Comparison of ENCODE assay signal across 8 cellular contexts in the genomic region with DNA sequence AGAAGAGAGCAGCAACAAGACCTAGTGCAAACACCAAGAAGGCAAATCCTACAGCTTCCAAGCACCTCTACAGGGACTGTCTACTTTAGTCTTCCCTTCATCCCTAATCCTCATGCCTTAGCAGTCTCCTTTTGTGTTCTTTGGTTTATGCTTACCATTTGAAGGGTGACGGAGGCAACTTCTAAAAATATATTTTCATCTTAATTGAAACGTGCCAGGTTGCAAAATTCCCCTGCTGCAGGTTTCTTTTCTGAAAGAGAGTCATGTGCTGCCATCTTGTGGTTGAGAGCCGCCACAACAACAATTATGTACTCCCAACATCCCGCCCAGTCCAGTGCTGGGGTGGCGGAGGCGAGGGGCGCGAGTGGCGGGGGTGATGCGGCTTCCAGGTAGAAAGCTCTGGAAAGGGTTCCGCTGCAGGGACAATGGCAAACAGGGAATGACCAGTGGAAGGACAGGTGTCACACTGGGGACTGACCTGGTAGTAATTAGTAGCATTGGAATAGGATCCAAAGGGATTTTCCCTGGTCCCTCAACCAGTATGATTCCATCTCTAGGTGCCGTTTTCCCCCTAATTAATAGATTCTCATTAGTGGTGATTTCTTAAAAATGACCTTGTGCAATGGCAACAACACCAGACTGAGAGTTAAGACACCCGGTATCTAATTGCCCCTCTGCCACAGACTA.
A peak's percentile ranks its signal among the peaks of the same experiment; 100 is the strongest.
DNase-seq lines count a peak whose midpoint lies in the region; ATAC-seq, FAIRE-seq and TF ChIP-seq lines count a peak whose summit lies in the region.

No MANE protein-coding gene starts in this region.

- no peak overlapping the region for H3K27ac Mint-ChIP-seq in activated naive CD4-positive, alpha-beta T cell treated with anti-CD3 and anti-CD28 coated beads for 36 hours

- TF ChIP-seq POLR2A in GM12891 (IDR thresholded peaks at IDR 0.05; ENCODE audit: low read depth, low read length), result no peak
- no peak for TF ChIP-seq POLR2A in thyroid gland (IDR thresholded peaks at IDR 0.05)

- intact Hi-C loops in activated naive CD4-positive, alpha-beta T cell treated with anti-CD3 and anti-CD28 coated beads for 36 hours (cut with micrococcal nuclease), result loop anchor here (1.0 to 10.0 kb wide), 9 partner anchors 67 to 1455 kb away; no protein-coding TSS in a partner anchor
- intact Hi-C loops in pancreas (cut with DNase I), result no loop called here
- intact Hi-C loops in thyroid gland (cut with DNase I), result no loop called here

- H3K4me3 ChIP-seq in MM.1S (ENCODE audit: low read length) (no peak overlapping the region; the same call in 1 of the 2 replicates), pancreas (no peak overlapping the region), thyroid gland (replicated peaks in 1 of 3) (no peak overlapping the region)

- ATAC-seq in pancreas (peak; percentile 76 to 92 (median 84)), HG03565 (IDR thresholded peaks at IDR 0.05; ENCODE audit: unreplicated experiment) (no peak)

- 3% methylated on average over 13 of the region's 13 CpGs for WGBS in pancreas, 2 donors
- 6 to 8% methylated on average over 13 of the region's 13 CpGs for WGBS in thyroid gland, 2 donors

- H3K9ac ChIP-seq in MM.1S (ENCODE audit: low read length), result no peak overlapping the region

- H4K20me1 ChIP-seq in MM.1S (ENCODE audit: insufficient read depth, low read length), result no peaks in the 10 kb centered on the region

- H3F3A ChIP-seq in MM.1S (ENCODE audit: insufficient read depth, low read length), result no peaks in the 10 kb centered on the region

- H3K4me2 ChIP-seq in MM.1S (ENCODE audit: low read depth, low read length), result peak overlapping the region; percentile 49; the same call in 1 of the 2 replicates

- no peaks in the 10 kb centered on the region for H3K79me2 ChIP-seq in MM.1S (ENCODE audit: low read length)

- H3K27me3 Mint-ChIP-seq in activated naive CD4-positive, alpha-beta T cell treated with anti-CD3 and anti-CD28 coated beads for 36 hours (ENCODE audit: low read depth), result no peaks in the 10 kb centered on the region

- DNase-seq in GM12891 (ENCODE audit: insufficient read length, low spot score) (peak; percentile 54), MM.1S (peak; percentile 57), SK-MEL-5 (ENCODE audit: low read depth, low spot score) (peak; percentile 68), glomerular endothelial cell (ENCODE audit: extremely low read depth, low read depth, low spot score) (peak; percentile 29), pancreas (peak; percentile 38 to 81 (median 69)), thyroid gland (peak; percentile 78 to 80)
- peak; percentile 88 for DNase-seq in activated naive CD4-positive, alpha-beta T cell treated with anti-CD3 and anti-CD28 coated beads for 36 hours

- peaks cover 42% of the 10 kb centered on the region for H3K4me1 Mint-ChIP-seq in activated naive CD4-positive, alpha-beta T cell treated with anti-CD3 and anti-CD28 coated beads for 36 hours (ENCODE audit: low read depth)

- no peaks in the 10 kb centered on the region for H3K4me1 ChIP-seq in MM.1S (ENCODE audit: low read length)
- no peaks in the 10 kb centered on the region for H3K4me1 ChIP-seq in pancreas
- peaks cover 2 to 5% of the 10 kb centered on the region in 2 donors for H3K4me1 ChIP-seq in thyroid gland

- H3K27me3 ChIP-seq in MM.1S (replicated peaks; ENCODE audit: insufficient read depth, low read length) (no peaks in the 10 kb centered on the region), pancreas (peaks cover 0 to 5% (median 0%) of the 10 kb centered on the region in 4 donors), thyroid gland (no peaks in the 10 kb centered on the region)

- peak overlapping the region; percentile 27; the same call in 1 of the 2 replicates for H2AFZ ChIP-seq in MM.1S (ENCODE audit: low read length)

- H3K36me3 ChIP-seq in MM.1S (replicated peaks; ENCODE audit: insufficient read depth, low read length) (no peaks in the 10 kb centered on the region), pancreas (no peaks in the 10 kb centered on the region), thyroid gland (no peaks in the 10 kb centered on the region)

- H3K9me3 Mint-ChIP-seq in activated naive CD4-positive, alpha-beta T cell treated with anti-CD3 and anti-CD28 coated beads for 36 hours, result peaks cover 2% of the 10 kb centered on the region

- TF ChIP-seq CTCF in MM.1S (IDR thresholded peaks at IDR 0.05; ENCODE audit: low read length), result peak; percentile 64
- peak; percentile 54 to 81 (median 64) for TF ChIP-seq CTCF in pancreas (IDR thresholded peaks at IDR 0.05)
- TF ChIP-seq CTCF in thyroid gland (IDR thresholded peaks at IDR 0.05), result peak; percentile 46 to 88 (median 73)

- H3K9me2 ChIP-seq in MM.1S (replicated peaks; ENCODE audit: insufficient read depth, low read length), result no peaks in the 10 kb centered on the region

- H3K4me3 Mint-ChIP-seq in activated naive CD4-positive, alpha-beta T cell treated with anti-CD3 and anti-CD28 coated beads for 36 hours, result peak overlapping the region; percentile 0

- H3K36me3 Mint-ChIP-seq in activated naive CD4-positive, alpha-beta T cell treated with anti-CD3 and anti-CD28 coated beads for 36 hours (ENCODE audit: low read depth), result peaks cover 3% of the 10 kb centered on the region

- FAIRE-seq in GM12891 (lab: Jason Lieb, UNC), result peak; percentile 85
- FAIRE-seq in pancreas (lab: Jason Lieb, UNC), result no peak

- H3K9me3 ChIP-seq in MM.1S (replicated peaks; ENCODE audit: insufficient read depth, low read length) (no peaks in the 10 kb centered on the region), pancreas (no peaks in the 10 kb centered on the region), thyroid gland (no peaks in the 10 kb centered on the region)

- H3K27ac ChIP-seq in MM.1S (ENCODE audit: low read length) (no peak overlapping the region), pancreas (no peak overlapping the region), thyroid gland (no peak overlapping the region)

- in situ Hi-C loops in SK-MEL-5 (cut with HindIII; ENCODE audit: low pct_unique_long_range_greater_than_20kb, low sequenced_read_pairs), result no loop called here

- CTCF ChIA-PET in activated naive CD4-positive, alpha-beta T cell treated with anti-CD3 and anti-CD28 coated beads for 36 hours (lab: Charles Lee), result interaction anchor here (0.6 to 7.0 kb wide), 24 partner anchors 9 to 500 kb away, joined by 3 to 45 read pairs (median 4); partner anchors contain the start of gene GNG2

TF ChIP-seq in GM12891, 5 proteins besides CTCF, POLR2A, EP300 and RAD21:
- TF ChIP-seq TAF1 (IDR thresholded peaks at IDR 0.05; ENCODE audit: low read depth, low read length), result no peak
- no peak for TF ChIP-seq PAX5 (IDR thresholded peaks at IDR 0.05; ENCODE audit: insufficient read depth, low read length, severe bottlenecking)
- TF ChIP-seq POLR2AphosphoS5 (IDR thresholded peaks at IDR 0.05; ENCODE audit: low read depth, low read length), result no peak
- no peak for TF ChIP-seq SPI1 (IDR thresholded peaks at IDR 0.05; ENCODE audit: low read depth, low read length)
- TF ChIP-seq POU2F2 (IDR thresholded peaks at IDR 0.05; ENCODE audit: low read depth, low read length), result no peak

Comparison
In these comparisons a context has a peak if more than half of its experiments do, and no peak if none do; other contexts are left out.
1. DNase-seq: peak in every context shown above with its lines; median percentile 88 in activated naive CD4-positive, alpha-beta T cell treated with anti-CD3 and anti-CD28 coated beads for 36 hours; 79 in thyroid gland; 69 in pancreas; 68 in SK-MEL-5; 57 in MM.1S; 54 in GM12891; 29 in glomerular endothelial cell.